ENCODE assay signal across 8 cellular contexts in genomic region chr3:119676771-119677640, GRCh38. TPM values are rescaled to one million over a fixed set of nuclear protein-coding genes. Genes with fewer than 3 reads are reported as not detected.
DNase-seq lines count a peak whose midpoint lies in the region; ATAC-seq and TF ChIP-seq lines count a peak whose summit lies in the region.

TSS of gene COX17 (minus strand) at chr3:119677406. CDS start at chr3:119677310, 96 bp downstream.

- H3K4me1 ChIP-seq in KMS-11 (ENCODE audit: low read depth, poor library complexity, severe bottlenecking) (peaks cover 25% of the 10 kb centered on the region), Peyer's patch (peaks cover 0 to 17% (median 0%) of the 10 kb centered on the region in 4 donors), esophagus muscularis mucosa (peaks cover 18 to 35% (median 23%) of the 10 kb centered on the region in 4 donors), muscle layer of duodenum (ENCODE audit: control insufficient read depth in 1 of 2, insufficient read depth in 2 of 2, low read length in 2 of 2) (peaks cover 8% of the 10 kb centered on the region in 2 donors)

- peak; percentile 97 for DNase-seq in DMS53 (lab: John Stamatoyannopoulos, UW)
- DNase-seq in Peyer's patch: peak; percentile 92 to 99 (median 95)
- DNase-seq in activated T-cell treated with anti-CD3 and anti-CD28 coated beads, Interleukin-2, amount 50 U/mL, for 48 hours: peak; percentile 94 to 95
- peak; percentile 98 for DNase-seq in esophagus muscularis mucosa (ENCODE audit: extremely low spot score)
- peak; percentile 93 to 96 for DNase-seq in stimulated activated CD8-positive, alpha-beta memory T cell treated with anti-CD3 and anti-CD28 coated beads, Interleukin-7, amount 100 ng/mL, for 4 hours (ENCODE audit: low read depth in 2 of 2)

- WGBS in esophagus muscularis mucosa: 7% methylated on average over 47 of the region's 54 CpGs

- intact Hi-C loops in esophagus muscularis mucosa (cut with DNase I): loop anchor here (5.0 to 10.0 kb wide), 2 partner anchors 100 to 182 kb away; partner anchors contain the start of genes ADPRH and TIMMDC1

- H3K9me3 ChIP-seq in Peyer's patch: no peaks in the 10 kb centered on the region
- H3K9me3 ChIP-seq in esophagus muscularis mucosa: no peaks in the 10 kb centered on the region
- H3K9me3 ChIP-seq in muscle layer of duodenum (ENCODE audit: control insufficient read depth in 1 of 2, low read length in 2 of 2): no peaks in the 10 kb centered on the region

- peak within 1 kb of the TSS; percentile 99 for H3K4me2 ChIP-seq in KMS-11

- H4K20me1 ChIP-seq in KMS-11 (ENCODE audit: insufficient read depth): no peaks in the 10 kb centered on the region

- H3K27ac ChIP-seq in KMS-11: peak within 1 kb of the TSS; percentile 93
- peak within 1 kb of the TSS; percentile 83 to 98 (median 92) for H3K27ac ChIP-seq in Peyer's patch
- H3K27ac ChIP-seq in esophagus muscularis mucosa (replicated peaks in 1 of 4): peak within 1 kb of the TSS; percentile 92 to 97 (median 95)
- peak within 1 kb of the TSS; percentile 94 for H3K27ac ChIP-seq in muscle layer of duodenum (ENCODE audit: low read length)

- no peaks in the 10 kb centered on the region for H3K27me3 ChIP-seq in KMS-11 (ENCODE audit: insufficient read depth, low read depth)
- H3K27me3 ChIP-seq in Peyer's patch: no peaks in the 10 kb centered on the region
- no peaks in the 10 kb centered on the region for H3K27me3 ChIP-seq in esophagus muscularis mucosa
- H3K27me3 ChIP-seq in muscle layer of duodenum (ENCODE audit: low read depth, low read length): no peaks in the 10 kb centered on the region

- TF ChIP-seq EP300 in esophagus muscularis mucosa (IDR thresholded peaks at IDR 0.05): no peak

- TF ChIP-seq POLR2A in Peyer's patch (IDR thresholded peaks at IDR 0.05) (peak; percentile 62 to 76), esophagus muscularis mucosa (IDR thresholded peaks at IDR 0.05; ENCODE audit: low read depth) (peak; percentile 75)

- peak within 1 kb of the TSS; percentile 51 for H3K4me3 ChIP-seq in KMS-11 (IDR thresholded peaks at IDR 0.05; ENCODE audit: insufficient read depth, low read depth, low read length)
- H3K4me3 ChIP-seq in Peyer's patch: peak within 1 kb of the TSS; percentile 55 to 87 (median 72)
- peak within 1 kb of the TSS; percentile 72 to 89 (median 76) for H3K4me3 ChIP-seq in esophagus muscularis mucosa
- H3K4me3 ChIP-seq in muscle layer of duodenum (ENCODE audit: low read depth in 1 of 2, low read length in 2 of 2): peak within 1 kb of the TSS; percentile 70 to 88

- H2AFZ ChIP-seq in KMS-11 (ENCODE audit: low read depth): peak within 1 kb of the TSS; percentile 75

- ATAC-seq in GM21737 (IDR thresholded peaks at IDR 0.05; ENCODE audit: unreplicated experiment): peak; percentile 84

- H3K9ac ChIP-seq in KMS-11: peak within 1 kb of the TSS; percentile 93

- peaks cover 17% of the 10 kb centered on the region for H3K79me2 ChIP-seq in KMS-11 (ENCODE audit: insufficient read depth, low read depth)

- H3K36me3 ChIP-seq in KMS-11 (ENCODE audit: insufficient read depth) (0 out of 2 replicates have a peak, but pooled peaks cover 6% of the 10 kb centered on the region), Peyer's patch (peaks cover 0 to 29% (median 0%) of the 10 kb centered on the region in 3 donors), esophagus muscularis mucosa (peaks cover 10 to 30% (median 21%) of the 10 kb centered on the region in 4 donors), muscle layer of duodenum (ENCODE audit: control insufficient read depth in 1 of 2, insufficient read depth in 2 of 2, low read length in 2 of 2) (peaks cover 12 to 16% of the 10 kb centered on the region in 2 donors)

- TF ChIP-seq CTCF in KMS-11 (conservative IDR thresholded peaks at IDR 0.05; ENCODE audit: low read depth, low read length): no peak
- TF ChIP-seq CTCF in Peyer's patch (IDR thresholded peaks at IDR 0.05): no peak
- TF ChIP-seq CTCF in esophagus muscularis mucosa (IDR thresholded peaks at IDR 0.05): no peak

RNA-seq across cellular contexts. Expression of gene COX17, which starts in this region (rescaled TPM):
- 10 to 100 TPM; 30.9 to 57.8 (median 44.8) TPM for total RNA-seq in Peyer's patch
- 10 to 100 TPM; 36.3 to 76.4 (median 61.6) TPM for total RNA-seq in esophagus muscularis mucosa

Comparison
In these comparisons a context has a peak if more than half of its experiments do, and no peak if none do; other contexts are left out.
1. Peak in every context shown above with its lines: DNase-seq, ATAC-seq, H3K4me3 ChIP-seq and H3K27ac ChIP-seq.